1 cellular context compared by ENCODE assay signal in the genomic region with DNA sequence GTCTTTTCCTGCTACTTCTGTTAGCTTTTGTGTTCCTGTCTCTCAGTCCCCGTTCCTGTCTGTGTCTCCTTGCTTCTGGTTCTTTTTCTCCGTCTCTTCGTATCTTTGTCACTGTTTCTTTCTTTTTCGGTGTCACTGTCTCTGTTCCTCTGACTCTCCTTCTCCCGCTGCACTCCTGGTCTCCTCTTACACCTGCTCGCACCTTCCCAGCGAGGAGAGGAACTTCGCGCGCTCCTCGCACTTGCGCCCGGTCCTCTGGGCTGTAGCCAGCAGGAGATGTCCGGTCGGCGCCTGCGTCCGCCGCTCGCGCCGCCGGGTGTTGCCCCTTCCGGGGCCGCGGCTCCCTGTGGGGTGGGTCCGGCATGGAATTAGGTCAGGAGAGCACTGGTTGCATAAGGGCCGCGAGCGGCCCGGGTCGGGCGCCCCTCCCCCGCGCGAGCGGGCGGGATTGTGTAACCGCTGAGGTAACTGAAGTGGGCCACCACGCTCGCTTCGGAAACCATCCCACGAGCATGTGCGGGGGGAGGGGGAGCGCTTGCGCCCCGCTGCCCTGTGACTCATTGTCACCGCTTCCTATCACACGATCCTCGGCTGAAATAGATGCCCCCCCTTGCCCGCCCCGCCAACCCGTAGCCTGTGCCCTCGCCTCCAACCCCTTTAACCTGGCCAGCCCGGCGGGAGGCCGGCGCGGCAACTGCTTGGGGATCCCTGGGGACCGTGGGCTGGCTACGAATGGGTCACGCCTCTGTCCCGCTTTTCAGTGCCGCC.
A peak's percentile ranks its signal among the peaks of the same experiment; 100 is the strongest.
TF ChIP-seq lines count a peak whose summit lies in the region.

No MANE protein-coding gene starts in this region.

TF ChIP-seq in HepG2, 621 proteins besides CTCF, POLR2A, EP300 and RAD21 (continued from another document and continues in another):
- TF ChIP-seq, protein P1, sequence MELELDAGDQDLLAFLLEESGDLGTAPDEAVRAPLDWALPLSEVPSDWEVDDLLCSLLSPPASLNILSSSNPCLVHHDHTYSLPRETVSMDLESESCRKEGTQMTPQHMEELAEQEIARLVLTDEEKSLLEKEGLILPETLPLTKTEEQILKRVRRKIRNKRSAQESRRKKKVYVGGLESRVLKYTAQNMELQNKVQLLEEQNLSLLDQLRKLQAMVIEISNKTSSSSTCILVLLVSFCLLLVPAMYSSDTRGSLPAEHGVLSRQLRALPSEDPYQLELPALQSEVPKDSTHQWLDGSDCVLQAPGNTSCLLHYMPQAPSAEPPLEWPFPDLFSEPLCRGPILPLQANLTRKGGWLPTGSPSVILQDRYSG (CRISPR knock-in tag; IDR thresholded peaks at IDR 0.05) = no peak
- TF ChIP-seq, protein P2, sequence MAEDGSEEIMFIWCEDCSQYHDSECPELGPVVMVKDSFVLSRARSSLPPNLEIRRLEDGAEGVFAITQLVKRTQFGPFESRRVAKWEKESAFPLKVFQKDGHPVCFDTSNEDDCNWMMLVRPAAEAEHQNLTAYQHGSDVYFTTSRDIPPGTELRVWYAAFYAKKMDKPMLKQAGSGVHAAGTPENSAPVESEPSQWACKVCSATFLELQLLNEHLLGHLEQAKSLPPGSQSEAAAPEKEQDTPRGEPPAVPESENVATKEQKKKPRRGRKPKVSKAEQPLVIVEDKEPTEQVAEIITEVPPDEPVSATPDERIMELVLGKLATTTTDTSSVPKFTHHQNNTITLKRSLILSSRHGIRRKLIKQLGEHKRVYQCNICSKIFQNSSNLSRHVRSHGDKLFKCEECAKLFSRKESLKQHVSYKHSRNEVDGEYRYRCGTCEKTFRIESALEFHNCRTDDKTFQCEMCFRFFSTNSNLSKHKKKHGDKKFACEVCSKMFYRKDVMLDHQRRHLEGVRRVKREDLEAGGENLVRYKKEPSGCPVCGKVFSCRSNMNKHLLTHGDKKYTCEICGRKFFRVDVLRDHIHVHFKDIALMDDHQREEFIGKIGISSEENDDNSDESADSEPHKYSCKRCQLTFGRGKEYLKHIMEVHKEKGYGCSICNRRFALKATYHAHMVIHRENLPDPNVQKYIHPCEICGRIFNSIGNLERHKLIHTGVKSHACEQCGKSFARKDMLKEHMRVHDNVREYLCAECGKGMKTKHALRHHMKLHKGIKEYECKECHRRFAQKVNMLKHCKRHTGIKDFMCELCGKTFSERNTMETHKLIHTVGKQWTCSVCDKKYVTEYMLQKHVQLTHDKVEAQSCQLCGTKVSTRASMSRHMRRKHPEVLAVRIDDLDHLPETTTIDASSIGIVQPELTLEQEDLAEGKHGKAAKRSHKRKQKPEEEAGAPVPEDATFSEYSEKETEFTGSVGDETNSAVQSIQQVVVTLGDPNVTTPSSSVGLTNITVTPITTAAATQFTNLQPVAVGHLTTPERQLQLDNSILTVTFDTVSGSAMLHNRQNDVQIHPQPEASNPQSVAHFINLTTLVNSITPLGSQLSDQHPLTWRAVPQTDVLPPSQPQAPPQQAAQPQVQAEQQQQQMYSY (CRISPR knock-in tag; IDR thresholded peaks at IDR 0.05) = no peak
- TF ChIP-seq, protein P3, sequence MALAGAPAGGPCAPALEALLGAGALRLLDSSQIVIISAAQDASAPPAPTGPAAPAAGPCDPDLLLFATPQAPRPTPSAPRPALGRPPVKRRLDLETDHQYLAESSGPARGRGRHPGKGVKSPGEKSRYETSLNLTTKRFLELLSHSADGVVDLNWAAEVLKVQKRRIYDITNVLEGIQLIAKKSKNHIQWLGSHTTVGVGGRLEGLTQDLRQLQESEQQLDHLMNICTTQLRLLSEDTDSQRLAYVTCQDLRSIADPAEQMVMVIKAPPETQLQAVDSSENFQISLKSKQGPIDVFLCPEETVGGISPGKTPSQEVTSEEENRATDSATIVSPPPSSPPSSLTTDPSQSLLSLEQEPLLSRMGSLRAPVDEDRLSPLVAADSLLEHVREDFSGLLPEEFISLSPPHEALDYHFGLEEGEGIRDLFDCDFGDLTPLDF (CRISPR knock-in tag; IDR thresholded peaks at IDR 0.05) = peak; percentile 41; the same call in 1 of the 2 replicates
- TF ChIP-seq ZNF230 (CRISPR knock-in tag; IDR thresholded peaks at IDR 0.05) = no peak
- TF ChIP-seq NR2F6 (IDR thresholded peaks at IDR 0.05) = no peak
- TF ChIP-seq NR2F6 (CRISPR knock-in tag; IDR thresholded peaks at IDR 0.05) = peak; percentile 52; the same call in 1 of the 2 replicates
- peak; percentile 58; the same call in 1 of the 2 replicates for TF ChIP-seq MXD3 (CRISPR knock-in tag; IDR thresholded peaks at IDR 0.05)
- no peak for TF ChIP-seq MTF1 (CRISPR knock-in tag; IDR thresholded peaks at IDR 0.05)
- TF ChIP-seq, protein P4, sequence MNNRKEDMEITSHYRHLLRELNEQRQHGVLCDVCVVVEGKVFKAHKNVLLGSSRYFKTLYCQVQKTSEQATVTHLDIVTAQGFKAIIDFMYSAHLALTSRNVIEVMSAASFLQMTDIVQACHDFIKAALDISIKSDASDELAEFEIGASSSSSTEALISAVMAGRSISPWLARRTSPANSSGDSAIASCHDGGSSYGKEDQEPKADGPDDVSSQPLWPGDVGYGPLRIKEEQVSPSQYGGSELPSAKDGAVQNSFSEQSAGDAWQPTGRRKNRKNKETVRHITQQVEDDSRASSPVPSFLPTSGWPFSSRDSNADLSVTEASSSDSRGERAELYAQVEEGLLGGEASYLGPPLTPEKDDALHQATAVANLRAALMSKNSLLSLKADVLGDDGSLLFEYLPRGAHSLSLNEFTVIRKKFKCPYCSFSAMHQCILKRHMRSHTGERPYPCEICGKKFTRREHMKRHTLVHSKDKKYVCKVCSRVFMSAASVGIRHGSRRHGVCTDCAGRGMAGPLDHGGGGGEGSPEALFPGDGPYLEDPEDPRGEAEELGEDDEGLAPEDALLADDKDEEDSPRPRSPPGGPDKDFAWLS (CRISPR knock-in tag; IDR thresholded peaks at IDR 0.05; ENCODE audit: borderline replicate concordance) = no peak
- TF ChIP-seq, protein P5, sequence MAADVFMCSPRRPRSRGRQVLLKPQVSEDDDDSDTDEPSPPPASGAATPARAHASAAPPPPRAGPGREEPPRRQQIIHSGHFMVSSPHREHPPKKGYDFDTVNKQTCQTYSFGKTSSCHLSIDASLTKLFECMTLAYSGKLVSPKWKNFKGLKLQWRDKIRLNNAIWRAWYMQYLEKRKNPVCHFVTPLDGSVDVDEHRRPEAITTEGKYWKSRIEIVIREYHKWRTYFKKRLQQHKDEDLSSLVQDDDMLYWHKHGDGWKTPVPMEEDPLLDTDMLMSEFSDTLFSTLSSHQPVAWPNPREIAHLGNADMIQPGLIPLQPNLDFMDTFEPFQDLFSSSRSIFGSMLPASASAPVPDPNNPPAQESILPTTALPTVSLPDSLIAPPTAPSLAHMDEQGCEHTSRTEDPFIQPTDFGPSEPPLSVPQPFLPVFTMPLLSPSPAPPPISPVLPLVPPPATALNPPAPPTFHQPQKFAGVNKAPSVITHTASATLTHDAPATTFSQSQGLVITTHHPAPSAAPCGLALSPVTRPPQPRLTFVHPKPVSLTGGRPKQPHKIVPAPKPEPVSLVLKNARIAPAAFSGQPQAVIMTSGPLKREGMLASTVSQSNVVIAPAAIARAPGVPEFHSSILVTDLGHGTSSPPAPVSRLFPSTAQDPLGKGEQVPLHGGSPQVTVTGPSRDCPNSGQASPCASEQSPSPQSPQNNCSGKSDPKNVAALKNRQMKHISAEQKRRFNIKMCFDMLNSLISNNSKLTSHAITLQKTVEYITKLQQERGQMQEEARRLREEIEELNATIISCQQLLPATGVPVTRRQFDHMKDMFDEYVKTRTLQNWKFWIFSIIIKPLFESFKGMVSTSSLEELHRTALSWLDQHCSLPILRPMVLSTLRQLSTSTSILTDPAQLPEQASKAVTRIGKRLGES (CRISPR knock-in tag; IDR thresholded peaks at IDR 0.05; ENCODE audit: borderline replicate concordance) = no peak
- no peak for TF ChIP-seq SOX13 (IDR thresholded peaks at IDR 0.05)
- peak in 1 of 2 experiments; percentile 35; a peak in 2 of 4 replicates for TF ChIP-seq SOX13 (CRISPR knock-in tag; conservative IDR thresholded peaks at IDR 0.05 in 1 of 2, IDR thresholded peaks at IDR 0.05 in 1 of 2)
- TF ChIP-seq HDAC1 (CRISPR knock-in tag; IDR thresholded peaks at IDR 0.05) = peak; percentile 45; the same call in 1 of the 2 replicates
- no peak for TF ChIP-seq MIER2 (CRISPR knock-in tag; IDR thresholded peaks at IDR 0.05)
- peak; percentile 45; the same call in 1 of the 2 replicates for TF ChIP-seq NFKBIZ (CRISPR knock-in tag; IDR thresholded peaks at IDR 0.05)
- TF ChIP-seq SALL1 (CRISPR knock-in tag; IDR thresholded peaks at IDR 0.05) = peak; percentile 65; the same call in 1 of the 2 replicates
- no peak for TF ChIP-seq KDM5A (IDR thresholded peaks at IDR 0.05; ENCODE audit: borderline replicate concordance, low read length)
- no peak for TF ChIP-seq ZNF883 (CRISPR knock-in tag; IDR thresholded peaks at IDR 0.05; ENCODE audit: not compliant biosample characterization)
- no peak; the same call in 1 of the 2 replicates for TF ChIP-seq ZNF225 (CRISPR knock-in tag; IDR thresholded peaks at IDR 0.05)
- peak; percentile 89 for TF ChIP-seq FOSL2 (CRISPR knock-in tag; IDR thresholded peaks at IDR 0.05)
- TF ChIP-seq ZNF709 (CRISPR knock-in tag; IDR thresholded peaks at IDR 0.05) = 0 out of 2 replicates have a peak, but pooled peaks have one; percentile 54
- no peak for TF ChIP-seq IRF1 (CRISPR knock-in tag; IDR thresholded peaks at IDR 0.05; ENCODE audit: low read depth)
- TF ChIP-seq, protein P6, sequence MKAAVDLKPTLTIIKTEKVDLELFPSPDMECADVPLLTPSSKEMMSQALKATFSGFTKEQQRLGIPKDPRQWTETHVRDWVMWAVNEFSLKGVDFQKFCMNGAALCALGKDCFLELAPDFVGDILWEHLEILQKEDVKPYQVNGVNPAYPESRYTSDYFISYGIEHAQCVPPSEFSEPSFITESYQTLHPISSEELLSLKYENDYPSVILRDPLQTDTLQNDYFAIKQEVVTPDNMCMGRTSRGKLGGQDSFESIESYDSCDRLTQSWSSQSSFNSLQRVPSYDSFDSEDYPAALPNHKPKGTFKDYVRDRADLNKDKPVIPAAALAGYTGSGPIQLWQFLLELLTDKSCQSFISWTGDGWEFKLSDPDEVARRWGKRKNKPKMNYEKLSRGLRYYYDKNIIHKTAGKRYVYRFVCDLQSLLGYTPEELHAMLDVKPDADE (CRISPR knock-in tag; IDR thresholded peaks at IDR 0.05) = no peak
- TF ChIP-seq ZNF335 (CRISPR knock-in tag; IDR thresholded peaks at IDR 0.05) = no peak
- TF ChIP-seq ZNF343 (CRISPR knock-in tag; IDR thresholded peaks at IDR 0.05) = no peak
- TF ChIP-seq ATRX (CRISPR knock-in tag; IDR thresholded peaks at IDR 0.05; ENCODE audit: borderline replicate concordance) = no peak
- no peak for TF ChIP-seq ZNF629 (CRISPR knock-in tag; conservative IDR thresholded peaks at IDR 0.05)
- TF ChIP-seq DR1 (CRISPR knock-in tag; IDR thresholded peaks at IDR 0.05) = no peak
- TF ChIP-seq GATAD1 (CRISPR knock-in tag; IDR thresholded peaks at IDR 0.05) = peak; percentile 24; the same call in 1 of the 2 replicates
- TF ChIP-seq CSRNP1 (CRISPR knock-in tag; IDR thresholded peaks at IDR 0.05) = no peak
- no peak for TF ChIP-seq KLF9 (CRISPR knock-in tag; IDR thresholded peaks at IDR 0.05; ENCODE audit: low read depth)
- TF ChIP-seq ZNF607 (CRISPR knock-in tag; IDR thresholded peaks at IDR 0.05; ENCODE audit: borderline replicate concordance) = peak; percentile 20; the same call in 1 of the 2 replicates
- TF ChIP-seq, protein P7, sequence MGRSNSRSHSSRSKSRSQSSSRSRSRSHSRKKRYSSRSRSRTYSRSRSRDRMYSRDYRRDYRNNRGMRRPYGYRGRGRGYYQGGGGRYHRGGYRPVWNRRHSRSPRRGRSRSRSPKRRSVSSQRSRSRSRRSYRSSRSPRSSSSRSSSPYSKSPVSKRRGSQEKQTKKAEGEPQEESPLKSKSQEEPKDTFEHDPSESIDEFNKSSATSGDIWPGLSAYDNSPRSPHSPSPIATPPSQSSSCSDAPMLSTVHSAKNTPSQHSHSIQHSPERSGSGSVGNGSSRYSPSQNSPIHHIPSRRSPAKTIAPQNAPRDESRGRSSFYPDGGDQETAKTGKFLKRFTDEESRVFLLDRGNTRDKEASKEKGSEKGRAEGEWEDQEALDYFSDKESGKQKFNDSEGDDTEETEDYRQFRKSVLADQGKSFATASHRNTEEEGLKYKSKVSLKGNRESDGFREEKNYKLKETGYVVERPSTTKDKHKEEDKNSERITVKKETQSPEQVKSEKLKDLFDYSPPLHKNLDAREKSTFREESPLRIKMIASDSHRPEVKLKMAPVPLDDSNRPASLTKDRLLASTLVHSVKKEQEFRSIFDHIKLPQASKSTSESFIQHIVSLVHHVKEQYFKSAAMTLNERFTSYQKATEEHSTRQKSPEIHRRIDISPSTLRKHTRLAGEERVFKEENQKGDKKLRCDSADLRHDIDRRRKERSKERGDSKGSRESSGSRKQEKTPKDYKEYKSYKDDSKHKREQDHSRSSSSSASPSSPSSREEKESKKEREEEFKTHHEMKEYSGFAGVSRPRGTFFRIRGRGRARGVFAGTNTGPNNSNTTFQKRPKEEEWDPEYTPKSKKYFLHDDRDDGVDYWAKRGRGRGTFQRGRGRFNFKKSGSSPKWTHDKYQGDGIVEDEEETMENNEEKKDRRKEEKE (IDR thresholded peaks at IDR 0.05) = no peak
- peak; percentile 50; the same call in 1 of the 2 replicates for TF ChIP-seq ZMYM4 (CRISPR knock-in tag; IDR thresholded peaks at IDR 0.05)
- no peak for TF ChIP-seq EED (CRISPR knock-in tag; IDR thresholded peaks at IDR 0.05)
- no peak for TF ChIP-seq SPEN (CRISPR knock-in tag; IDR thresholded peaks at IDR 0.05; ENCODE audit: low read depth)
